Comparison of ENCODE assay signal across 1 cellular context in genomic region chr2:224927011-224927410, GRCh38.
TF ChIP-seq lines count a peak whose summit lies in the region.

No MANE protein-coding gene starts in this region.

TF ChIP-seq in HepG2, 621 proteins besides CTCF, POLR2A, EP300 and RAD21:
- TF ChIP-seq ZNF503 (CRISPR knock-in tag; IDR thresholded peaks at IDR 0.05), result no peak
- no peak for TF ChIP-seq CHD4 (IDR thresholded peaks at IDR 0.05; ENCODE audit: borderline replicate concordance, low read length)
- TF ChIP-seq AGO2 (optimal IDR thresholded peaks at IDR 0.05; ENCODE audit: low read depth, low read length), result no peak
- TF ChIP-seq ZNF639 (CRISPR knock-in tag; conservative IDR thresholded peaks at IDR 0.05), result no peak
- TF ChIP-seq JUN (CRISPR knock-in tag; IDR thresholded peaks at IDR 0.05), result no peak
- TF ChIP-seq ZNF512 (CRISPR knock-in tag; IDR thresholded peaks at IDR 0.05), result no peak
- TF ChIP-seq HMGXB4 (CRISPR knock-in tag; IDR thresholded peaks at IDR 0.05; ENCODE audit: borderline replicate concordance in 1 of 2, low read depth in 1 of 2), result no peak
- no peak for TF ChIP-seq ZBTB40 (IDR thresholded peaks at IDR 0.05)
- TF ChIP-seq ZBTB40 (CRISPR knock-in tag; IDR thresholded peaks at IDR 0.05), result no peak
- TF ChIP-seq SRSF1 (optimal IDR thresholded peaks at IDR 0.05; ENCODE audit: low read depth, low read length), result no peak
- TF ChIP-seq TCF7 (IDR thresholded peaks at IDR 0.05; ENCODE audit: low read depth), result no peak
- no peak for TF ChIP-seq ZNF629 (CRISPR knock-in tag; conservative IDR thresholded peaks at IDR 0.05)
- TF ChIP-seq ZNF232 (CRISPR knock-in tag; IDR thresholded peaks at IDR 0.05; ENCODE audit: borderline replicate concordance), result no peak
- no peak for TF ChIP-seq ZNF501 (CRISPR knock-in tag; IDR thresholded peaks at IDR 0.05)
- no peak for TF ChIP-seq NPAS2 (CRISPR knock-in tag; IDR thresholded peaks at IDR 0.05; ENCODE audit: borderline replicate concordance)
